13 cellular contexts compared by ENCODE assay signal in genomic region chr1:218886472-218886871, GRCh38.
DNase-seq lines count a peak whose midpoint lies in the region; ATAC-seq, FAIRE-seq and TF ChIP-seq lines count a peak whose summit lies in the region.
"Had no signal": no experiment of that assay in that cellular context is flagged by ENCODE, and none has a peak within 500 bp of the region (broad histone marks: within the 10 kb centered on the region; RNA-seq: fewer than 3 reads in every experiment).

No MANE protein-coding gene starts in this region.

- H3K9me3 Mint-ChIP-seq in astrocyte (ENCODE audit: unreplicated experiment), result peaks cover 6% of the 10 kb centered on the region
- peaks cover 0 to 7% of the 10 kb centered on the region in 2 donors for H3K9me3 Mint-ChIP-seq in stimulated activated naive B cell treated with anti-CD40 and anti-IgM and Interleukin-4, amounts not matched to agents 10 μg/mL and 1 μg/mL and 100 μg/mL, for 72 hours
- H3K9me3 Mint-ChIP-seq: natural killer cell had no signal

- H3K36me3 Mint-ChIP-seq in astrocyte (ENCODE audit: low read depth, unreplicated experiment), result no peaks in the 10 kb centered on the region
- no peaks in the 10 kb centered on the region for H3K36me3 Mint-ChIP-seq in stimulated activated naive B cell treated with anti-CD40 and anti-IgM and Interleukin-4, amounts not matched to agents 10 μg/mL and 1 μg/mL and 100 μg/mL, for 72 hours
- H3K36me3 Mint-ChIP-seq: natural killer cell had no signal

- no peak for FAIRE-seq in astrocyte (lab: Jason Lieb, UNC)

- no peak overlapping the region for H3K4me3 ChIP-seq in astrocyte (ENCODE audit: insufficient read depth, low read depth, low read length)
- H3K4me3 ChIP-seq in heart left ventricle, result no peak overlapping the region
- H3K4me3 ChIP-seq: spleen had no signal

- H3K27me3 Mint-ChIP-seq in astrocyte (ENCODE audit: low read depth, unreplicated experiment), result no peaks in the 10 kb centered on the region
- no peaks in the 10 kb centered on the region for H3K27me3 Mint-ChIP-seq in stimulated activated naive B cell treated with anti-CD40 and anti-IgM and Interleukin-4, amounts not matched to agents 10 μg/mL and 1 μg/mL and 100 μg/mL, for 72 hours
- H3K27me3 Mint-ChIP-seq: activated B cell treated with CpG ODN at 0.5 μM for 24 hours had no signal

- H3K4me3 Mint-ChIP-seq in astrocyte (ENCODE audit: unreplicated experiment), result no peak overlapping the region
- no peak overlapping the region for H3K4me3 Mint-ChIP-seq in stimulated activated naive B cell treated with anti-CD40 and anti-IgM and Interleukin-4, amounts not matched to agents 10 μg/mL and 1 μg/mL and 100 μg/mL, for 72 hours
- H3K4me3 Mint-ChIP-seq: activated B cell treated with CpG ODN at 0.5 μM for 24 hours, natural killer cell had no signal

- H3K4me1 ChIP-seq in astrocyte (ENCODE audit: insufficient read depth, low read length), result peaks cover 8% of the 10 kb centered on the region
- peaks cover 0 to 12% (median 0%) of the 10 kb centered on the region in 12 donors for H3K4me1 ChIP-seq in heart left ventricle
- H3K4me1 ChIP-seq: spleen had no signal

- intact Hi-C loops in heart left ventricle (cut with DNase I), result no loop called here
- intact Hi-C loops in posterior cingulate gyrus (cut with DNase I), result no loop called here

- no peak overlapping the region for H3K27ac Mint-ChIP-seq in astrocyte (ENCODE audit: unreplicated experiment)
- H3K27ac Mint-ChIP-seq in stimulated activated naive B cell treated with anti-CD40 and anti-IgM and Interleukin-4, amounts not matched to agents 10 μg/mL and 1 μg/mL and 100 μg/mL, for 72 hours, result no peak overlapping the region
- H3K27ac Mint-ChIP-seq: activated B cell treated with CpG ODN at 0.5 μM for 24 hours, natural killer cell had no signal

- no peak overlapping the region for H3K9ac ChIP-seq in astrocyte (ENCODE audit: low read length)

- H3K27ac ChIP-seq in astrocyte (ENCODE audit: low read depth, low read length) (no peak overlapping the region), heart left ventricle (no peak overlapping the region)
- H3K27ac ChIP-seq: spleen had no signal

- H4K20me1 ChIP-seq in astrocyte (ENCODE audit: insufficient read depth, low read length), result no peaks in the 10 kb centered on the region

- peaks cover 9% of the 10 kb centered on the region for H3K4me1 Mint-ChIP-seq in astrocyte (ENCODE audit: low read depth, unreplicated experiment)
- H3K4me1 Mint-ChIP-seq in stimulated activated naive B cell treated with anti-CD40 and anti-IgM and Interleukin-4, amounts not matched to agents 10 μg/mL and 1 μg/mL and 100 μg/mL, for 72 hours, result no peaks in the 10 kb centered on the region
- H3K4me1 Mint-ChIP-seq: activated B cell treated with CpG ODN at 0.5 μM for 24 hours, natural killer cell had no signal

- H2AFZ ChIP-seq in astrocyte (ENCODE audit: low read depth, low read length), result no peak overlapping the region

- TF ChIP-seq POLR2A in heart left ventricle (IDR thresholded peaks at IDR 0.05), result no peak

- TF ChIP-seq CTCF in astrocyte (IDR thresholded peaks at IDR 0.05; ENCODE audit: insufficient read depth, low read depth, low read length), result no peak
- TF ChIP-seq CTCF in heart left ventricle (IDR thresholded peaks at IDR 0.05), result no peak

- H3K27me3 ChIP-seq in astrocyte (ENCODE audit: insufficient read depth, low read length) (no peaks in the 10 kb centered on the region), heart left ventricle (no peaks in the 10 kb centered on the region)
- H3K27me3 ChIP-seq: spleen had no signal

- 41 to 53% (median 45%) methylated on average over 3 of the region's 3 CpGs for WGBS in heart left ventricle, 4 donors

- no peaks in the 10 kb centered on the region for H3K9me3 ChIP-seq in astrocyte (ENCODE audit: insufficient read depth, low read depth, low read length)
- peaks cover 0 to 5% (median 0%) of the 10 kb centered on the region in 12 donors for H3K9me3 ChIP-seq in heart left ventricle

- no peaks in the 10 kb centered on the region for H3K79me2 ChIP-seq in astrocyte (ENCODE audit: insufficient read depth, low read length)

- no peaks in the 10 kb centered on the region for H3K36me3 ChIP-seq in astrocyte (ENCODE audit: insufficient read depth, low read length)
- H3K36me3 ChIP-seq in heart left ventricle, result no peaks in the 10 kb centered on the region
- H3K36me3 ChIP-seq: spleen had no signal

- DNase-seq in DMS 273 treated with DMSO at 0.1 percent for 48 hours (lab: John Stamatoyannopoulos, UW) (peak; percentile 3), astrocyte (ENCODE audit: low read depth) (peak; percentile 40), heart left ventricle (peak in 3 of 5 donors; percentile 22 to 61 (median 41)), posterior cingulate gyrus (peak in 8 of 10 donors; percentile 11 to 79 (median 40)), SKM-1 treated with dmso at 0.1 percent for 144 hours (lab: John Stamatoyannopoulos, UW; ENCODE audit: unreplicated experiment) (no peak)
- DNase-seq in stimulated activated naive B cell treated with anti-CD40 and anti-IgM and Interleukin-4, amounts not matched to agents 10 μg/mL and 1 μg/mL and 100 μg/mL, for 72 hours, result no peak
- DNase-seq in activated CD8-positive, alpha-beta memory T cell treated with anti-CD3 and anti-CD28 coated beads, Interleukin-2, amount 50 U/mL, for 48 hours, result no peak
- DNase-seq: activated B cell treated with CpG ODN at 0.5 μM for 24 hours, natural killer cell, NCI-H1436, spleen, SW 1271 had no signal

- H3K4me2 ChIP-seq in astrocyte (ENCODE audit: low read length), result no peak overlapping the region

- ATAC-seq in heart left ventricle (peak in 1 of 4 donors; percentile 52), GM21390 (IDR thresholded peaks at IDR 0.05; ENCODE audit: unreplicated experiment) (no peak)
- ATAC-seq in stimulated activated naive B cell treated with anti-CD40 and anti-IgM and Interleukin-4, amounts not matched to agents 10 μg/mL and 1 μg/mL and 100 μg/mL, for 72 hours (replicated peaks), result no peak
- ATAC-seq: natural killer cell had no signal

Comparison
In these comparisons a context has a peak if more than half of its experiments do, and no peak if none do; other contexts are left out.
1. DNase-seq: peak in DMS 273 treated with DMSO at 0.1 percent for 48 hours (single experiment), astrocyte (single experiment), heart left ventricle (3 of 5) and posterior cingulate gyrus (8 of 10); none in stimulated activated naive B cell treated with anti-CD40 and anti-IgM and Interleukin-4, amounts not matched to agents 10 μg/mL and 1 μg/mL and 100 μg/mL, for 72 hours (single experiment), activated CD8-positive, alpha-beta memory T cell treated with anti-CD3 and anti-CD28 coated beads, Interleukin-2, amount 50 U/mL, for 48 hours (single experiment) and SKM-1 treated with dmso at 0.1 percent for 144 hours (single experiment).